Comparison of ENCODE assay signal across 26 cellular contexts in the genomic region with DNA sequence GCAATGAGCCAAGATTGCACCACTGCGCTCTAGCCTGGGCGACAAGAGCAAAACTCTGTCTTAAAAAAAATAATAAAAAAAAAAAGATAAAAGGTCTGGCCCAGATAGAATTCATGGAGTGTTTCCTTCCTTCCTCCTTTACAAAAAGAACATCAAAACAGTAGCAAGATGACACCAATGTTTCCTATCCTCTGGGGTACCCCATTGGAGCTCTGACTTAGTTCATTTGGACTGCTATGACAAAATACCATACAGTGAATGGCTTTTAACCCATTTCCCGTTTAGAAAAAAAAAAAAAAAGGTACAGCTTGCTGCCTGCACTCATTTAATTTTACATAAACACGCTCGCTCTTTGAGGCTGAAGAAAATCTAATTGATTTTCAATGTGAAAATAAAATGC.
"Had no signal": no experiment of that assay in that cellular context is flagged by ENCODE, and none has a peak within 500 bp of the region (broad histone marks: within the 10 kb centered on the region; RNA-seq: fewer than 3 reads in every experiment).

No MANE protein-coding gene starts in this region.

- H3K27ac ChIP-seq: colonic mucosa, coronary artery, dorsolateral prefrontal cortex, epithelial cell of prostate, esophagus muscularis mucosa, esophagus squamous epithelium, foreskin keratinocyte, gastrocnemius medialis, gastroesophageal sphincter, heart left ventricle, heart right ventricle had no signal

- H3K27me3 ChIP-seq: esophagus squamous epithelium had no signal

- H3K4me3 ChIP-seq: colonic mucosa, coronary artery, dorsolateral prefrontal cortex, esophagus muscularis mucosa, esophagus squamous epithelium, gastrocnemius medialis, gastroesophageal sphincter, heart left ventricle, heart right ventricle had no signal

- FAIRE-seq: colon, endometrium, frontal cortex had no signal

- DNase-seq: colonic mucosa; cortex of kidney; dermis blood vessel endothelial cell; dorsolateral prefrontal cortex; effector CD4-positive, alpha-beta T cell; effector CD8-positive, alpha-beta T cell; effector memory CD4-positive, alpha-beta T cell; effector memory CD8-positive, alpha-beta T cell; endodermal cell; erythroblast; esophagus squamous epithelium; foreskin fibroblast; foreskin keratinocyte; foreskin melanocyte; gastrocnemius medialis; glutamatergic neuron; head of caudate nucleus; heart left ventricle; heart right ventricle had no signal

- H3K36me3 ChIP-seq: colonic mucosa, esophagus muscularis mucosa, esophagus squamous epithelium, gastrocnemius medialis, gastroesophageal sphincter, heart left ventricle, heart right ventricle had no signal

- H3K4me1 ChIP-seq: colonic mucosa, esophagus muscularis mucosa, foreskin keratinocyte, gastrocnemius medialis, gastroesophageal sphincter, heart left ventricle, heart right ventricle had no signal

- H3K9me3 ChIP-seq: colonic mucosa, esophagus muscularis mucosa, esophagus squamous epithelium, gastrocnemius medialis, gastroesophageal sphincter, heart left ventricle, heart right ventricle had no signal
